ENCODE assay signal across 1 cellular context in genomic region chr1:63892632-63893395, GRCh38.
TF ChIP-seq lines count a peak whose summit lies in the region.

No MANE protein-coding gene starts in this region.

TF ChIP-seq in HEK293, 187 proteins besides CTCF, POLR2A, EP300 and RAD21 (continued from another document):
- TF ChIP-seq PATZ1 (tag by site-specific recombination; IDR thresholded peaks at IDR 0.05) = peak; percentile 52; the same call in 1 of the 2 replicates
- no peak for TF ChIP-seq ZNF280D (tag by site-specific recombination; IDR thresholded peaks at IDR 0.05)
- TF ChIP-seq ZBTB6 (tag by site-specific recombination; IDR thresholded peaks at IDR 0.05) = no peak
- peak; percentile 71 for TF ChIP-seq ZBTB17 (tag by site-specific recombination; IDR thresholded peaks at IDR 0.05)
- TF ChIP-seq ZNF175 (tag by site-specific recombination; IDR thresholded peaks at IDR 0.05) = no peak
- TF ChIP-seq ZBTB7A (tag by site-specific recombination; IDR thresholded peaks at IDR 0.05; ENCODE audit: low read depth) = no peak
- TF ChIP-seq ZNF398 (tag by site-specific recombination; IDR thresholded peaks at IDR 0.05) = peak; percentile 40; the same call in 1 of the 2 replicates
- TF ChIP-seq SP2 (tag by site-specific recombination; IDR thresholded peaks at IDR 0.05) = no peak
- TF ChIP-seq ZXDB (tag by site-specific recombination; IDR thresholded peaks at IDR 0.05) = no peak
- peak; percentile 89 for TF ChIP-seq GLIS1 (tag by site-specific recombination; IDR thresholded peaks at IDR 0.05)
- peak; percentile 32; the same call in 1 of the 2 replicates for TF ChIP-seq ZNF366 (tag by site-specific recombination; conservative IDR thresholded peaks at IDR 0.05)
- TF ChIP-seq ZNF394 (tag by site-specific recombination; IDR thresholded peaks at IDR 0.05; ENCODE audit: borderline replicate concordance) = peak; percentile 74
- TF ChIP-seq ZNF140 (tag by site-specific recombination; IDR thresholded peaks at IDR 0.05) = no peak
- TF ChIP-seq TRIM28 (IDR thresholded peaks at IDR 0.05; ENCODE audit: borderline replicate concordance, low read length) = peak; percentile 17; the same call in 1 of the 2 replicates
- TF ChIP-seq ZNF138 (tag by site-specific recombination; IDR thresholded peaks at IDR 0.05; ENCODE audit: borderline replicate concordance) = no peak
- TF ChIP-seq ZNF610 (tag by site-specific recombination; IDR thresholded peaks at IDR 0.05; ENCODE audit: borderline replicate concordance) = no peak
- no peak for TF ChIP-seq ZNF521 (tag by site-specific recombination; IDR thresholded peaks at IDR 0.05)
- TF ChIP-seq TSHZ1 (tag by site-specific recombination; IDR thresholded peaks at IDR 0.05; ENCODE audit: borderline replicate concordance) = no peak
- TF ChIP-seq ZNF155 (tag by site-specific recombination; IDR thresholded peaks at IDR 0.05) = no peak
- 0 out of 2 replicates have a peak, but pooled peaks have one; percentile 20 for TF ChIP-seq ZIC2 (tag by site-specific recombination; IDR thresholded peaks at IDR 0.05)
- TF ChIP-seq ZNF629 (tag by site-specific recombination; IDR thresholded peaks at IDR 0.05) = peak; percentile 97
- no peak for TF ChIP-seq ZSCAN4 (tag by site-specific recombination; IDR thresholded peaks at IDR 0.05)
- peak; percentile 51; the same call in 1 of the 2 replicates for TF ChIP-seq ZNF843 (tag by site-specific recombination; IDR thresholded peaks at IDR 0.05)
TF ChIP-seq in HEK293: peak in this region for 30.
